Comparison of ENCODE assay signal across 25 cellular contexts in genomic region chr9:129919283-129919682, GRCh38.
DNase-seq lines count a peak whose midpoint lies in the region; ATAC-seq lines count a peak whose summit lies in the region.
"Had no signal": no experiment of that assay in that cellular context is flagged by ENCODE, and none has a peak within 500 bp of the region (broad histone marks: within the 10 kb centered on the region; RNA-seq: fewer than 3 reads in every experiment).

No MANE protein-coding gene starts in this region.

- H3K27ac ChIP-seq in BLaER1 treated with 17β-estradiol and CSF1 and Interleukin-3, amounts not matched to agents 10 nM and 100 nM: peak overlapping the region in 3 of 11 experiments; percentile 30 to 40 (median 34); a peak in 5 of 22 replicates
- no peak overlapping the region for H3K27ac ChIP-seq in CD4-positive, alpha-beta memory T cell (ENCODE audit: low read depth, low read length)
- H3K27ac ChIP-seq: GM23248, testis, vagina, WERI-Rb-1 had no signal

- H3K27me3 ChIP-seq in BLaER1 treated with 17β-estradiol and CSF1 and Interleukin-3, amounts not matched to agents 10 nM and 100 nM: no peaks in the 10 kb centered on the region
- H3K27me3 ChIP-seq in CD4-positive, alpha-beta memory T cell (ENCODE audit: insufficient read depth, low read length): no peaks in the 10 kb centered on the region
- H3K27me3 ChIP-seq: heart right ventricle, testis, vagina had no signal

- H3K4me1 Mint-ChIP-seq in CD4-positive, alpha-beta memory T cell: peaks cover 21 to 60% (median 28%) of the 10 kb centered on the region in 4 donors
- peaks cover 20% of the 10 kb centered on the region for H3K4me1 Mint-ChIP-seq in activated T-helper 2 cell treated with anti-CD3 and anti-CD28 coated beads, Interferon-gamma antibody, Interleukin-2, Interleukin-4, amounts not matched to agents 10 μg/mL and 5 μg/mL and 100 μg/mL, durations not matched to agents 14 hours and 24 hours and 36 hours (ENCODE audit: low read depth)
- H3K4me1 Mint-ChIP-seq in naive thymus-derived CD8-positive, alpha-beta T cell: peaks cover 3 to 35% (median 27%) of the 10 kb centered on the region in 4 donors

- H3K36me3 Mint-ChIP-seq in CD4-positive, alpha-beta memory T cell: peaks cover 41 to 70% of the 10 kb centered on the region in 2 donors
- H3K36me3 Mint-ChIP-seq in activated T-helper 2 cell treated with anti-CD3 and anti-CD28 coated beads, Interferon-gamma antibody, Interleukin-2, Interleukin-4, amounts not matched to agents 10 μg/mL and 5 μg/mL and 100 μg/mL, durations not matched to agents 14 hours and 24 hours and 36 hours (ENCODE audit: low read depth): peaks cover 78% of the 10 kb centered on the region
- H3K36me3 Mint-ChIP-seq in naive thymus-derived CD8-positive, alpha-beta T cell: peaks cover 5 to 73% (median 26%) of the 10 kb centered on the region in 3 donors

- no peaks in the 10 kb centered on the region; a peak in 1 of 22 replicates for H4K20me1 ChIP-seq in BLaER1 treated with 17β-estradiol and CSF1 and Interleukin-3, amounts not matched to agents 10 nM and 100 nM

- peak overlapping the region in 7 of 11 experiments; percentile 37 to 89 (median 65); a peak in 11 of 22 replicates for H3K4me2 ChIP-seq in BLaER1 treated with 17β-estradiol and CSF1 and Interleukin-3, amounts not matched to agents 10 nM and 100 nM
- H3K4me2 ChIP-seq: SK-N-SH had no signal

- H3K9me3 Mint-ChIP-seq in CD4-positive, alpha-beta memory T cell: no peaks in the 10 kb centered on the region
- no peaks in the 10 kb centered on the region for H3K9me3 Mint-ChIP-seq in activated T-helper 2 cell treated with anti-CD3 and anti-CD28 coated beads, Interferon-gamma antibody, Interleukin-2, Interleukin-4, amounts not matched to agents 10 μg/mL and 5 μg/mL and 100 μg/mL, durations not matched to agents 14 hours and 24 hours and 36 hours
- no peaks in the 10 kb centered on the region for H3K9me3 Mint-ChIP-seq in naive thymus-derived CD8-positive, alpha-beta T cell
- H3K9me3 Mint-ChIP-seq: HFFc6 had no signal

- 0 out of 20 replicates have a peak overlapping the region, but pooled peaks of 1 of the 10 experiments have one; percentile 1 for H3K4me3 ChIP-seq in BLaER1 treated with 17β-estradiol and CSF1 and Interleukin-3, amounts not matched to agents 10 nM and 100 nM
- H3K4me3 ChIP-seq in CD4-positive, alpha-beta memory T cell (ENCODE audit: low read length in 2 of 2): no peak overlapping the region
- H3K4me3 ChIP-seq: GM23248, testis, vagina had no signal

- DNase-seq in CD4-positive, alpha-beta memory T cell: peak in 1 of 5 donors; percentile 19
- DNase-seq in activated T-helper 2 cell treated with anti-CD3 and anti-CD28 coated beads, Interferon-gamma antibody, Interleukin-2, Interleukin-4, amounts not matched to agents 10 μg/mL and 5 μg/mL and 100 μg/mL, durations not matched to agents 14 hours and 24 hours and 36 hours (ENCODE audit: low spot score): no peak
- no peak for DNase-seq in naive thymus-derived CD8-positive, alpha-beta T cell
- DNase-seq in KBM-7 (no peak), pons (ENCODE audit: low spot score) (no peak)
- DNase-seq: activated CD4-positive, alpha-beta T cell treated with anti-CD3 and anti-CD28 coated beads, Interleukin-2, amount 50 U/mL, for 4 hours; DMS53; effector CD4-positive, alpha-beta T cell; erythroblast; GM23248; heart right ventricle; HFFc6; IMR-90; left cardiac atrium; mammary epithelial cell; NCI-H2029 treated with DMSO at 0.1 percent for 48 hours; NCI-H226; NCI-H82; occipital lobe; SK-N-SH; testis; WERI-Rb-1 had no signal

- peaks cover 9 to 67% (median 31%) of the 10 kb centered on the region in 10 experiments for H3K4me1 ChIP-seq in BLaER1 treated with 17β-estradiol and CSF1 and Interleukin-3, amounts not matched to agents 10 nM and 100 nM
- H3K4me1 ChIP-seq in CD4-positive, alpha-beta memory T cell (ENCODE audit: insufficient read depth, low read length): peaks cover 11% of the 10 kb centered on the region
- H3K4me1 ChIP-seq: testis, vagina had no signal

- peak overlapping the region in 2 of 11 experiments; percentile 14 to 56; a peak in 2 of 22 replicates for H3K9ac ChIP-seq in BLaER1 treated with 17β-estradiol and CSF1 and Interleukin-3, amounts not matched to agents 10 nM and 100 nM
- H3K9ac ChIP-seq: GM23248, SK-N-SH had no signal

- H3K36me3 ChIP-seq in BLaER1 treated with 17β-estradiol and CSF1 and Interleukin-3, amounts not matched to agents 10 nM and 100 nM: peaks cover 0 to 66% (median 5%) of the 10 kb centered on the region in 11 experiments; a peak in 12 of 22 replicates
- peaks cover 36% of the 10 kb centered on the region for H3K36me3 ChIP-seq in CD4-positive, alpha-beta memory T cell (ENCODE audit: insufficient read depth, low read length)

- in situ Hi-C loops in KBM-7 (cut with MboI; ENCODE audit: low pct_unique_long_range_greater_than_20kb, low sequenced_read_pairs): no loop called here

- peak overlapping the region in 3 of 8 donors; percentile 68 to 75 (median 73) for H3K4me3 Mint-ChIP-seq in CD4-positive, alpha-beta memory T cell
- no peak overlapping the region for H3K4me3 Mint-ChIP-seq in activated T-helper 2 cell treated with anti-CD3 and anti-CD28 coated beads, Interferon-gamma antibody, Interleukin-2, Interleukin-4, amounts not matched to agents 10 μg/mL and 5 μg/mL and 100 μg/mL, durations not matched to agents 14 hours and 24 hours and 36 hours (ENCODE audit: low read depth)
- H3K4me3 Mint-ChIP-seq in naive thymus-derived CD8-positive, alpha-beta T cell: no peak overlapping the region
- H3K4me3 Mint-ChIP-seq: HFFc6 had no signal

- H3K27me3 Mint-ChIP-seq in CD4-positive, alpha-beta memory T cell: no peaks in the 10 kb centered on the region
- H3K27me3 Mint-ChIP-seq in activated T-helper 2 cell treated with anti-CD3 and anti-CD28 coated beads, Interferon-gamma antibody, Interleukin-2, Interleukin-4, amounts not matched to agents 10 μg/mL and 5 μg/mL and 100 μg/mL, durations not matched to agents 14 hours and 24 hours and 36 hours (ENCODE audit: low read depth): no peaks in the 10 kb centered on the region
- no peaks in the 10 kb centered on the region for H3K27me3 Mint-ChIP-seq in naive thymus-derived CD8-positive, alpha-beta T cell

- H3K9me3 ChIP-seq in BLaER1 treated with 17β-estradiol and CSF1 and Interleukin-3, amounts not matched to agents 10 nM and 100 nM (replicated peaks in 1 of 11): no peaks in the 10 kb centered on the region
- H3K9me3 ChIP-seq in CD4-positive, alpha-beta memory T cell (ENCODE audit: control insufficient read depth in 1 of 2, low read length in 2 of 2): no peaks in the 10 kb centered on the region
- H3K9me3 ChIP-seq: heart right ventricle, SK-N-SH, testis, vagina had no signal

- H3K27ac Mint-ChIP-seq in CD4-positive, alpha-beta memory T cell: peak overlapping the region in 6 of 7 donors; percentile 20 to 91 (median 67)
- peak overlapping the region; percentile 83 for H3K27ac Mint-ChIP-seq in activated T-helper 2 cell treated with anti-CD3 and anti-CD28 coated beads, Interferon-gamma antibody, Interleukin-2, Interleukin-4, amounts not matched to agents 10 μg/mL and 5 μg/mL and 100 μg/mL, durations not matched to agents 14 hours and 24 hours and 36 hours
- H3K27ac Mint-ChIP-seq in naive thymus-derived CD8-positive, alpha-beta T cell: peak overlapping the region in 7 of 10 donors; percentile 52 to 83 (median 59)
- H3K27ac Mint-ChIP-seq: HFFc6 had no signal

- ATAC-seq in naive thymus-derived CD8-positive, alpha-beta T cell: no peak
- ATAC-seq in HG02981 (IDR thresholded peaks at IDR 0.05; ENCODE audit: unreplicated experiment): no peak

- CTCF ChIA-PET in CD4-positive, alpha-beta memory T cell (lab: Charles Lee; ENCODE audit: partially characterized antibody): interaction anchor here (0.9 kb wide), 1 partner anchor 34 kb away, joined by 3 read pairs; no protein-coding TSS in a partner anchor

- POLR2A ChIA-PET in CD4-positive, alpha-beta memory T cell (lab: Charles Lee; ENCODE audit: partially characterized antibody): interaction anchor here (0.8 to 1.7 kb wide), 5 partner anchors 15 to 42 kb away, joined by 3 to 11 read pairs (median 3); no protein-coding TSS in a partner anchor
- POLR2A ChIA-PET in naive thymus-derived CD8-positive, alpha-beta T cell (lab: Charles Lee): interaction anchor here (0.6 to 1.6 kb wide), 3 partner anchors 28 to 82 kb away, joined by 3 to 7 read pairs (median 4); no protein-coding TSS in a partner anchor

- intact Hi-C loops in CD4-positive, alpha-beta memory T cell (cut with micrococcal nuclease): no loop called here
- intact Hi-C loops in activated T-helper 2 cell treated with anti-CD3 and anti-CD28 coated beads, Interferon-gamma antibody, Interleukin-2, Interleukin-4, amounts not matched to agents 10 μg/mL and 5 μg/mL and 100 μg/mL, durations not matched to agents 14 hours and 24 hours and 36 hours (cut with micrococcal nuclease): no loop called here
